1 cellular context compared by ENCODE assay signal in the genomic region with DNA sequence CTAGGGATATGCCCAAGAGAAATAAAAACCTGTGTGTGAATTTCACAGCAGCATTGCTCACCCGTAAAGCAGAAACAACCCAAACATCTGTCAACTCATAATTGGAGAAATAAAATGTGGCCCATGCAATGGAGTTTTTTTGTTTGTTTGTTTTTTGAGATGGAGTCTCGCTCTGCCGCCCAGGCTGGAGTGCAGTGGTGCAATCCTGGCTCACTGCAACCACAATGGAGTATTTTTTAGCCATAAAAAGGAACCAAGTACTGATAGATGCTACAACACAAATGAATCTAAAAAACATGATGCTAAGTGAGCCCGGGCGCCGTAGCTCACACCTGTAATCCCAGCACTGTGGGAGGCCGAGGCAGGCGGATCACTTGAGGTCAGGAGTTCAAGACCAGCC. TPM values are rescaled to one million over a fixed set of nuclear protein-coding genes. Genes with fewer than 3 reads are reported as not detected.
"Had no signal": no experiment of that assay in that cellular context is flagged by ENCODE, and none has a peak within 500 bp of the region (broad histone marks: within the 10 kb centered on the region; RNA-seq: fewer than 3 reads in every experiment).

No MANE protein-coding gene starts in this region.

RNA-seq across cellular contexts. Expression of a gene that starts 41.6 kb away (rescaled TPM):
- polyA plus RNA-seq: mammary epithelial cell had no signal
